Comparison of ENCODE assay signal across 26 cellular contexts in genomic region chr7:151152935-151153513, GRCh38. TPM values are rescaled to one million over a fixed set of nuclear protein-coding genes. Genes with fewer than 3 reads are reported as not detected.
DNase-seq lines count a peak whose midpoint lies in the region; ATAC-seq, FAIRE-seq and TF ChIP-seq lines count a peak whose summit lies in the region.
"Had no signal": no experiment of that assay in that cellular context is flagged by ENCODE, and none has a peak within 500 bp of the region (broad histone marks: within the 10 kb centered on the region; RNA-seq: fewer than 3 reads in every experiment).

No MANE protein-coding gene starts in this region.

- H3K27ac ChIP-seq in HepG2 (ENCODE audit: extremely low read length, insufficient read depth, low read length) (no peak overlapping the region), right lobe of liver (no peak overlapping the region), VCaP (no peak overlapping the region)
- H3K27ac ChIP-seq: gastroesophageal sphincter, psoas muscle, upper lobe of right lung had no signal

- ATAC-seq in HepG2 (no peak), right lobe of liver (no peak), T-helper 17 cell (no peak), HG02852 (IDR thresholded peaks at IDR 0.05; ENCODE audit: unreplicated experiment) (no peak)
- ATAC-seq: gastroesophageal sphincter; natural killer cell; psoas muscle; stimulated activated naive CD8-positive, alpha-beta T cell treated with anti-CD3 and anti-CD28 coated beads, Interleukin-15, amount 100 ng/mL, for 72 hours; upper lobe of right lung had no signal

- H3K36me3 ChIP-seq in HepG2 (replicated peaks in 1 of 2; ENCODE audit: control insufficient read depth in 1 of 2, insufficient read depth in 2 of 2, low read length in 2 of 2) (no peaks in the 10 kb centered on the region), right lobe of liver (no peaks in the 10 kb centered on the region)
- H3K36me3 ChIP-seq: gastroesophageal sphincter, upper lobe of right lung had no signal

- H4K20me1 ChIP-seq in HepG2 (ENCODE audit: insufficient read depth, low read length): no peaks in the 10 kb centered on the region

- no peaks in the 10 kb centered on the region for H3K36me3 Mint-ChIP-seq in activated CD4-positive, alpha-beta memory T cell treated with anti-CD3 and anti-CD28 coated beads for 36 hours
- H3K36me3 Mint-ChIP-seq in T-helper 17 cell (ENCODE audit: low read depth): peaks cover 5% of the 10 kb centered on the region
- H3K36me3 Mint-ChIP-seq: CD4-positive, alpha-beta memory T cell; natural killer cell had no signal

- TF ChIP-seq RAD21 in HepG2 (CRISPR knock-in tag; IDR thresholded peaks at IDR 0.05): no peak

- H3K9me3 ChIP-seq in HepG2 (ENCODE audit: low read length): no peaks in the 10 kb centered on the region
- no peaks in the 10 kb centered on the region for H3K9me3 ChIP-seq in right lobe of liver
- H3K9me3 ChIP-seq in T-helper 17 cell (ENCODE audit: control insufficient read depth, low read length, poor library complexity, severe bottlenecking): no peaks in the 10 kb centered on the region
- H3K9me3 ChIP-seq: gastroesophageal sphincter, psoas muscle, upper lobe of right lung had no signal

- no peak overlapping the region for H3K4me2 ChIP-seq in HepG2 (ENCODE audit: low read depth, low read length)
- H3K4me2 ChIP-seq: smooth muscle cell had no signal

- no peak overlapping the region for H2AFZ ChIP-seq in HepG2 (ENCODE audit: low read length)

- no peak overlapping the region for H3K27ac Mint-ChIP-seq in activated CD4-positive, alpha-beta memory T cell treated with anti-CD3 and anti-CD28 coated beads for 36 hours
- no peak overlapping the region for H3K27ac Mint-ChIP-seq in T-helper 17 cell
- H3K27ac Mint-ChIP-seq: activated naive CD4-positive, alpha-beta T cell treated with anti-CD3 and anti-CD28 coated beads for 36 hours; CD4-positive, alpha-beta memory T cell; natural killer cell; stimulated activated naive CD8-positive, alpha-beta T cell treated with anti-CD3 and anti-CD28 coated beads, Interleukin-15, amount 100 ng/mL, for 72 hours had no signal

- WGBS in HepG2 (ENCODE audit: low lambda C conversion rate): 1% methylated on average over 2 of the region's 2 CpGs
- WGBS in right lobe of liver (ENCODE audit: insufficient coverage, low coverage, low lambda C conversion rate, missing lambda C conversion rate): 28% methylated on average over 2 of the region's 2 CpGs

- DNase-seq in HepG2 (ENCODE audit: low spot score): no peak
- no peak for DNase-seq in right lobe of liver
- no peak for DNase-seq in fibroblast of mammary gland (ENCODE audit: low read depth)
- no peak for DNase-seq in activated CD4-positive, alpha-beta memory T cell treated with anti-CD3 and anti-CD28 coated beads for 36 hours
- no peak for DNase-seq in T-helper 17 cell
- DNase-seq in HUDEP-2 (lab: John Stamatoyannopoulos, UW; ENCODE audit: unreplicated experiment in 76 of 76): no peak
- DNase-seq: activated CD4-positive, alpha-beta T cell treated with anti-CD3 and anti-CD28 coated beads, Interleukin-2, amount 50 U/mL, for 48 hours; activated naive CD4-positive, alpha-beta T cell treated with anti-CD3 and anti-CD28 coated beads for 36 hours; CD4-positive, alpha-beta memory T cell; cortex of kidney; DMS79 treated with DMSO at 0.1 percent for 48 hours; natural killer cell; NCI-H1105 treated with DMSO at 0.1 percent for 48 hours; NCI-H526 treated with DMSO at 0.1 percent for 48 hours; psoas muscle; SHP77; stimulated activated CD4-positive, alpha-beta T cell treated with anti-CD3 and anti-CD28 coated beads, Interleukin-4, amount 100 ng/mL, for 1 hour; stimulated activated naive CD8-positive, alpha-beta T cell treated with anti-CD3 and anti-CD28 coated beads, Interleukin-15, amount 100 ng/mL, for 72 hours; upper lobe of right lung had no signal

- H3K4me1 ChIP-seq in HepG2 (ENCODE audit: insufficient read depth, low read length) (no peaks in the 10 kb centered on the region), right lobe of liver (no peaks in the 10 kb centered on the region)
- H3K4me1 ChIP-seq: gastroesophageal sphincter, psoas muscle, upper lobe of right lung had no signal

- intact Hi-C loops in HepG2 (cut with micrococcal nuclease; ENCODE audit: unreplicated experiment): no loop called here
- intact Hi-C loops in right lobe of liver (cut with DNase I): no loop called here
- intact Hi-C loops in activated CD4-positive, alpha-beta memory T cell treated with anti-CD3 and anti-CD28 coated beads for 36 hours (cut with micrococcal nuclease): no loop called here

- no peaks in the 10 kb centered on the region for H3K4me1 Mint-ChIP-seq in activated CD4-positive, alpha-beta memory T cell treated with anti-CD3 and anti-CD28 coated beads for 36 hours (ENCODE audit: low read depth)
- no peaks in the 10 kb centered on the region for H3K4me1 Mint-ChIP-seq in T-helper 17 cell
- H3K4me1 Mint-ChIP-seq: CD4-positive, alpha-beta memory T cell; natural killer cell; stimulated activated naive CD8-positive, alpha-beta T cell treated with anti-CD3 and anti-CD28 coated beads, Interleukin-15, amount 100 ng/mL, for 72 hours had no signal

- H3K79me2 ChIP-seq in HepG2 (ENCODE audit: insufficient read depth, low read length): no peaks in the 10 kb centered on the region

- peaks cover 4 to 48% of the 10 kb centered on the region in 2 experiments; a peak in 4 of 5 replicates for H3K27me3 ChIP-seq in HepG2 (ENCODE audit: control insufficient read depth in 1 of 2, insufficient read depth in 2 of 2, low read length in 2 of 2)
- H3K27me3 ChIP-seq in right lobe of liver: no peaks in the 10 kb centered on the region

- H3K4me3 Mint-ChIP-seq in activated CD4-positive, alpha-beta memory T cell treated with anti-CD3 and anti-CD28 coated beads for 36 hours: no peak overlapping the region
- no peak overlapping the region for H3K4me3 Mint-ChIP-seq in T-helper 17 cell
- H3K4me3 Mint-ChIP-seq: activated naive CD4-positive, alpha-beta T cell treated with anti-CD3 and anti-CD28 coated beads for 36 hours; CD4-positive, alpha-beta memory T cell; natural killer cell; stimulated activated naive CD8-positive, alpha-beta T cell treated with anti-CD3 and anti-CD28 coated beads, Interleukin-15, amount 100 ng/mL, for 72 hours had no signal

- BruUV-seq in HepG2 (replicated peaks; lab: Mats Ljungman, UMichigan): no TSS peak

- H3K9ac ChIP-seq in HepG2 (ENCODE audit: insufficient read depth, low read depth, low read length): no peak overlapping the region

- no peak for TF ChIP-seq EP300 in HepG2 (IDR thresholded peaks at IDR 0.05; ENCODE audit: low read depth in 2 of 2, low read length in 2 of 2)
- TF ChIP-seq EP300 in HepG2 (CRISPR knock-in tag; IDR thresholded peaks at IDR 0.05; ENCODE audit: borderline replicate concordance): no peak

- no peak for TF ChIP-seq POLR2A in HepG2 (IDR thresholded peaks at IDR 0.05; ENCODE audit: insufficient read depth in 1 of 2, low read depth in 2 of 2, low read length in 2 of 2)
- no peak for TF ChIP-seq POLR2A in right lobe of liver (IDR thresholded peaks at IDR 0.05)

- no peak for TF ChIP-seq CTCF in HepG2 (CRISPR knock-in tag; IDR thresholded peaks at IDR 0.05)
- no peak for TF ChIP-seq CTCF in right lobe of liver (IDR thresholded peaks at IDR 0.05)
- TF ChIP-seq CTCF in VCaP (conservative IDR thresholded peaks at IDR 0.05): peak; percentile 41; the same call in 1 of the 2 replicates
- peak; percentile 23 for TF ChIP-seq CTCF in fibroblast of mammary gland (conservative IDR thresholded peaks at IDR 0.05; ENCODE audit: control insufficient read depth, insufficient read depth, low read depth, low read length)

- in situ Hi-C loops in HepG2 (cut with HindIII; ENCODE audit: extremely low pct_ligation_motif_present, low pct_unique_long_range_greater_than_20kb): no loop called here

- peaks cover 17% of the 10 kb centered on the region for H3K27me3 Mint-ChIP-seq in activated CD4-positive, alpha-beta memory T cell treated with anti-CD3 and anti-CD28 coated beads for 36 hours
- H3K27me3 Mint-ChIP-seq in T-helper 17 cell: peaks cover 43% of the 10 kb centered on the region

- POLR2A ChIA-PET in HepG2 (lab: Yijun Ruan, JAX): no interaction called here
- POLR2A ChIA-PET in activated CD4-positive, alpha-beta memory T cell treated with anti-CD3 and anti-CD28 coated beads for 36 hours (lab: Charles Lee): no interaction called here

- H3K9me3 Mint-ChIP-seq in activated CD4-positive, alpha-beta memory T cell treated with anti-CD3 and anti-CD28 coated beads for 36 hours: no peaks in the 10 kb centered on the region
- H3K9me3 Mint-ChIP-seq: activated naive CD4-positive, alpha-beta T cell treated with anti-CD3 and anti-CD28 coated beads for 36 hours; CD4-positive, alpha-beta memory T cell; natural killer cell; stimulated activated naive CD8-positive, alpha-beta T cell treated with anti-CD3 and anti-CD28 coated beads, Interleukin-15, amount 100 ng/mL, for 72 hours had no signal

- CTCF ChIA-PET in HepG2 (lab: Yijun Ruan, JAX; ENCODE audit: low intra/inter-chr PET ratio, low total read pairs): no interaction called here
- CTCF ChIA-PET in activated CD4-positive, alpha-beta memory T cell treated with anti-CD3 and anti-CD28 coated beads for 36 hours (lab: Charles Lee): interaction anchor here (0.6 kb wide), 1 partner anchor 620 kb away, joined by 4 read pairs; no protein-coding TSS in a partner anchor

- H3K4me3 ChIP-seq in HepG2 (replicated peaks in 1 of 3; ENCODE audit: insufficient read depth in 1 of 3, low read depth in 2 of 3, low read length in 3 of 3) (no peak overlapping the region), right lobe of liver (no peak overlapping the region), fibroblast of mammary gland (ENCODE audit: control insufficient read depth, low read depth, low read length) (no peak overlapping the region)
- H3K4me3 ChIP-seq: gastroesophageal sphincter, psoas muscle, smooth muscle cell, upper lobe of right lung had no signal

- no peak for FAIRE-seq in HepG2 (lab: Jason Lieb, UNC)

RNA-seq across cellular contexts. Expression of gene GBX1, which starts 14.5 kb away (rescaled TPM):
- total RNA-seq in HepG2 (2016; rRNA removed; fragmentation: Illumina TruSeq; extraction: Trizol) (not detected in 2 replicates), right lobe of liver (not detected), T-helper 17 cell (not detected)
- not detected in 2 replicates for total RNA-seq in HepG2 (2016; cell fraction: cytosol; rRNA removed; fragmentation: Illumina TruSeq; extraction: Trizol; ENCODE audit: low read depth)
- not detected in 2 replicates for total RNA-seq in HepG2 (2016; cell fraction: insoluble cytoplasmic fraction; rRNA removed; fragmentation: Illumina TruSeq; extraction: Trizol)
- not detected in 2 replicates for total RNA-seq in HepG2 (2016; cell fraction: membrane; rRNA removed; fragmentation: Illumina TruSeq; extraction: Trizol)
- total RNA-seq in HepG2 (2016; cell fraction: nucleus; rRNA removed; fragmentation: Illumina TruSeq; extraction: Trizol): not detected in 2 replicates
- not detected in 2 replicates for polyA plus RNA-seq in HepG2 (2011; rRNA removed)
- polyA plus RNA-seq in HepG2 (2011; cell fraction: cytosol; rRNA removed): not detected in 2 replicates
- polyA plus RNA-seq in HepG2 (2011; cell fraction: nucleus; rRNA removed): not detected in 2 replicates
- not detected in 2 replicates for polyA plus RNA-seq in HepG2 (2012)
- polyA plus RNA-seq in HepG2 (2016; cell fraction: cytosol; fragmentation: Illumina TruSeq; extraction: Trizol; ENCODE audit: low read depth): not detected in 2 replicates
- not detected in 2 replicates for polyA plus RNA-seq in HepG2 (2016; cell fraction: insoluble cytoplasmic fraction; fragmentation: Illumina TruSeq; extraction: Trizol; ENCODE audit: low read depth)
- polyA plus RNA-seq in HepG2 (2016; cell fraction: membrane; fragmentation: Illumina TruSeq; extraction: Trizol; ENCODE audit: low read depth): not detected in 2 replicates
- not detected in 2 replicates for polyA plus RNA-seq in HepG2 (2016; cell fraction: nucleus; fragmentation: Illumina TruSeq; extraction: Trizol; ENCODE audit: insufficient read depth, low read depth)
- not detected in 2 replicates for polyA minus RNA-seq in HepG2 (2011; rRNA and poly(A)+ RNA removed; ENCODE audit: low replicate concordance)
- polyA minus RNA-seq in HepG2 (2011; cell fraction: cytosol; rRNA and poly(A)+ RNA removed): not detected in 2 replicates
- not detected in 2 replicates for polyA minus RNA-seq in HepG2 (2011; cell fraction: nucleus; rRNA and poly(A)+ RNA removed)
- total RNA-seq in activated CD4-positive, alpha-beta memory T cell treated with anti-CD3 and anti-CD28 coated beads for 36 hours: not detected
- total RNA-seq: A673; activated naive CD4-positive, alpha-beta T cell treated with anti-CD3 and anti-CD28 coated beads for 36 hours; CD4-positive, alpha-beta memory T cell; gastroesophageal sphincter; mesenteric fat pad; natural killer cell; smooth muscle cell; T-helper 1 cell treated with Interleukin-12 subunit alpha and Interleukin-12 subunit beta and Interleukin-4 antibody, amounts not matched to agents 30 ng/mL and 1 ng/mL, for 36 hours; upper lobe of right lung had no signal
- polyA plus RNA-seq: CD4-positive, alpha-beta memory T cell; smooth muscle cell had no signal

RNA-seq across cellular contexts. Expression of gene ASB10, which starts 34.0 kb away (rescaled TPM):
- not detected in 2 replicates for total RNA-seq in HepG2 (2016; rRNA removed; fragmentation: Illumina TruSeq; extraction: Trizol)
- total RNA-seq in HepG2 (2016; cell fraction: cytosol; rRNA removed; fragmentation: Illumina TruSeq; extraction: Trizol; ENCODE audit: low read depth): not detected in 2 replicates
- total RNA-seq in HepG2 (2016; cell fraction: insoluble cytoplasmic fraction; rRNA removed; fragmentation: Illumina TruSeq; extraction: Trizol): not detected in 2 replicates
- not detected in 2 replicates for total RNA-seq in HepG2 (2016; cell fraction: membrane; rRNA removed; fragmentation: Illumina TruSeq; extraction: Trizol)
- not detected in 2 replicates for total RNA-seq in HepG2 (2016; cell fraction: nucleus; rRNA removed; fragmentation: Illumina TruSeq; extraction: Trizol)
- not detected in 2 replicates for polyA plus RNA-seq in HepG2 (2011; rRNA removed)
- not detected in 2 replicates for polyA plus RNA-seq in HepG2 (2011; cell fraction: cytosol; rRNA removed)
- not detected in 2 replicates for polyA plus RNA-seq in HepG2 (2011; cell fraction: nucleus; rRNA removed)
- not detected in 2 replicates for polyA plus RNA-seq in HepG2 (2012)
- not detected in 2 replicates for polyA plus RNA-seq in HepG2 (2016; cell fraction: cytosol; fragmentation: Illumina TruSeq; extraction: Trizol; ENCODE audit: low read depth)
- not detected in 2 replicates for polyA plus RNA-seq in HepG2 (2016; cell fraction: insoluble cytoplasmic fraction; fragmentation: Illumina TruSeq; extraction: Trizol; ENCODE audit: low read depth)
- polyA plus RNA-seq in HepG2 (2016; cell fraction: membrane; fragmentation: Illumina TruSeq; extraction: Trizol; ENCODE audit: low read depth): not detected in 2 replicates
- polyA plus RNA-seq in HepG2 (2016; cell fraction: nucleus; fragmentation: Illumina TruSeq; extraction: Trizol; ENCODE audit: insufficient read depth, low read depth): not detected in 2 replicates
- polyA minus RNA-seq in HepG2 (2011; rRNA and poly(A)+ RNA removed; ENCODE audit: low replicate concordance): not detected in 2 replicates
- not detected in 2 replicates for polyA minus RNA-seq in HepG2 (2011; cell fraction: cytosol; rRNA and poly(A)+ RNA removed)
- polyA minus RNA-seq in HepG2 (2011; cell fraction: nucleus; rRNA and poly(A)+ RNA removed): not detected in 2 replicates
- not detected for total RNA-seq in right lobe of liver
- not detected for total RNA-seq in activated CD4-positive, alpha-beta memory T cell treated with anti-CD3 and anti-CD28 coated beads for 36 hours
- not detected for total RNA-seq in T-helper 17 cell
- total RNA-seq: A673; activated naive CD4-positive, alpha-beta T cell treated with anti-CD3 and anti-CD28 coated beads for 36 hours; CD4-positive, alpha-beta memory T cell; gastroesophageal sphincter; mesenteric fat pad; natural killer cell; smooth muscle cell; T-helper 1 cell treated with Interleukin-12 subunit alpha and Interleukin-12 subunit beta and Interleukin-4 antibody, amounts not matched to agents 30 ng/mL and 1 ng/mL, for 36 hours; upper lobe of right lung had no signal
- polyA plus RNA-seq: CD4-positive, alpha-beta memory T cell; smooth muscle cell had no signal

RNA-seq across cellular contexts. Expression of gene H2BK1, which starts 57.3 kb away (rescaled TPM):
- not detected in 2 replicates for total RNA-seq in HepG2 (2016; rRNA removed; fragmentation: Illumina TruSeq; extraction: Trizol)
- total RNA-seq in HepG2 (2016; cell fraction: cytosol; rRNA removed; fragmentation: Illumina TruSeq; extraction: Trizol; ENCODE audit: low read depth): not detected in 2 replicates
- total RNA-seq in HepG2 (2016; cell fraction: insoluble cytoplasmic fraction; rRNA removed; fragmentation: Illumina TruSeq; extraction: Trizol): not detected in 2 replicates
- total RNA-seq in HepG2 (2016; cell fraction: membrane; rRNA removed; fragmentation: Illumina TruSeq; extraction: Trizol): not detected in 2 replicates
- total RNA-seq in HepG2 (2016; cell fraction: nucleus; rRNA removed; fragmentation: Illumina TruSeq; extraction: Trizol): not detected in 2 replicates
- polyA plus RNA-seq in HepG2 (2011; rRNA removed): not detected in 2 replicates
- polyA plus RNA-seq in HepG2 (2011; cell fraction: cytosol; rRNA removed): not detected in 2 replicates
- polyA plus RNA-seq in HepG2 (2011; cell fraction: nucleus; rRNA removed): not detected in 2 replicates
- polyA plus RNA-seq in HepG2 (2012): not detected in 2 replicates
- not detected in 2 replicates for polyA plus RNA-seq in HepG2 (2016; cell fraction: cytosol; fragmentation: Illumina TruSeq; extraction: Trizol; ENCODE audit: low read depth)
- not detected in 2 replicates for polyA plus RNA-seq in HepG2 (2016; cell fraction: insoluble cytoplasmic fraction; fragmentation: Illumina TruSeq; extraction: Trizol; ENCODE audit: low read depth)
- polyA plus RNA-seq in HepG2 (2016; cell fraction: membrane; fragmentation: Illumina TruSeq; extraction: Trizol; ENCODE audit: low read depth): not detected in 2 replicates
- polyA plus RNA-seq in HepG2 (2016; cell fraction: nucleus; fragmentation: Illumina TruSeq; extraction: Trizol; ENCODE audit: insufficient read depth, low read depth): not detected in 2 replicates
- polyA minus RNA-seq in HepG2 (2011; rRNA and poly(A)+ RNA removed; ENCODE audit: low replicate concordance): not detected in 2 replicates
- polyA minus RNA-seq in HepG2 (2011; cell fraction: cytosol; rRNA and poly(A)+ RNA removed): not detected in 2 replicates
- polyA minus RNA-seq in HepG2 (2011; cell fraction: nucleus; rRNA and poly(A)+ RNA removed): 1.4 and 1.7 TPM in 2 replicates
- total RNA-seq in right lobe of liver: not detected
- not detected for total RNA-seq in activated CD4-positive, alpha-beta memory T cell treated with anti-CD3 and anti-CD28 coated beads for 36 hours
- total RNA-seq in T-helper 17 cell: 1 to 10 TPM; 1.0 to 4.1 TPM
- total RNA-seq: A673; activated naive CD4-positive, alpha-beta T cell treated with anti-CD3 and anti-CD28 coated beads for 36 hours; gastroesophageal sphincter; mesenteric fat pad; smooth muscle cell; upper lobe of right lung had no signal
- polyA plus RNA-seq: CD4-positive, alpha-beta memory T cell; psoas muscle; smooth muscle cell had no signal

Comparison
In these comparisons a context has a peak if more than half of its experiments do, and no peak if none do; other contexts are left out.
1. CTCF ChIP-seq: peak in VCaP (single experiment) and fibroblast of mammary gland (single experiment); none in HepG2 (single experiment) and right lobe of liver (0 of 4).